Comparison of ENCODE assay signal across 1 cellular context in genomic region chr2:100142393-100142792, GRCh38.
TF ChIP-seq lines count a peak whose summit lies in the region.

Gene AFF3, minus strand, starts transcription at chr2:100142590. Its CDS starts 38,136 bp downstream, at chr2:100104454.

TF ChIP-seq in GM23338, 12 proteins besides CTCF, POLR2A, EP300 and RAD21 (continued from another document):
- TF ChIP-seq REST (IDR thresholded peaks at IDR 0.05; ENCODE audit: unreplicated experiment) = no peak
- TF ChIP-seq ETS1 (IDR thresholded peaks at IDR 0.05) = no peak
